In the genomic region with DNA sequence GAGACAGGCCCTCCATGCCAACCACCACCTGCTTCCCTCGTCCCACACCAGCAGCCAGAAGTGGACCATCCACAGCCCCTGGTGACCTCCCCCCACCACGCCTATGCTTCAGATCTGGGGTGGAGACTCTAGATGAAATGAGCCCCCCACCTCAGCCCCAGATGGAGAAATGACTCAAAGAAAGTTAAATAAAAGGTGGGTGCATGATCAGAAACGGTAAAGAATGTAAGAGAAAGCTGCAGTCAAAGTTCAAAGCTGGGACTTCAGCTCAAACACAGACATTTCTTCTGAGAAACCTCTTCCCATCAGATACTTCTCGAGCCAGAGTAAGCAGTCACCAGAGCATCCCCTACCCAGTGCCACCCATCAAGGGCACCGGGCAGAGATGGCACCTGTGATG, we compare ENCODE assay signal across 19 cellular contexts. TPM values are rescaled to one million over a fixed set of nuclear protein-coding genes. Genes with fewer than 3 reads are reported as not detected.
DNase-seq lines count a peak whose midpoint lies in the region; TF ChIP-seq lines count a peak whose summit lies in the region.
"Had no signal": no experiment of that assay in that cellular context is flagged by ENCODE, and none has a peak within 500 bp of the region (broad histone marks: within the 10 kb centered on the region; RNA-seq: fewer than 3 reads in every experiment).

No MANE protein-coding gene starts in this region.

- WGBS in esophagus muscularis mucosa, result 79% methylated on average over 5 of the region's 5 CpGs

- TF ChIP-seq EP300 in esophagus muscularis mucosa (IDR thresholded peaks at IDR 0.05), result no peak

- DNase-seq in activated CD4-positive, alpha-beta T cell treated with anti-CD3 and anti-CD28 coated beads, Interleukin-2, amount 10 ng/mL, durations not matched to agents 24 days and 14 days, result peak; percentile 26
- DNase-seq in activated CD4-positive, alpha-beta T cell treated with anti-CD3 and anti-CD28 coated beads for 4 hours, result no peak
- DNase-seq in esophagus muscularis mucosa (ENCODE audit: extremely low spot score) (peak; percentile 77), mucosa of gallbladder (ENCODE audit: low spot score) (peak; percentile 8), MCF 10A (ENCODE audit: unreplicated experiment) (no peak), COLO829 (ENCODE audit: low spot score) (no peak), NCI-H2227 treated with DMSO at 0.1 percent for 48 hours (lab: John Stamatoyannopoulos, UW) (no peak)
- DNase-seq: AML-193; CD4-positive, alpha-beta T cell; CD8-positive, alpha-beta T cell; COR-L47; DMS79 treated with DMSO at 0.1 percent for 48 hours; GF-D8 had no signal

- POLR2A ChIA-PET in MCF 10A (lab: Yijun Ruan, JAX), result no interaction called here

- no peaks in the 10 kb centered on the region for H3K36me3 Mint-ChIP-seq in activated CD4-positive, alpha-beta T cell treated with anti-CD3 and anti-CD28 coated beads, Interleukin-2, amount 10 ng/mL, durations not matched to agents 24 days and 14 days (ENCODE audit: low read depth)
- H3K36me3 Mint-ChIP-seq in MCF 10A (ENCODE audit: insufficient read depth, unreplicated experiment), result no peaks in the 10 kb centered on the region
- H3K36me3 Mint-ChIP-seq: CD8-positive, alpha-beta T cell had no signal

- no peak overlapping the region for H3K4me3 ChIP-seq in esophagus muscularis mucosa
- H3K4me3 ChIP-seq: A549; BLaER1 treated with 17β-estradiol and CSF1 and Interleukin-3, amounts not matched to agents 10 nM and 100 nM had no signal

- H3K27ac ChIP-seq in esophagus muscularis mucosa (replicated peaks in 1 of 4), result no peak overlapping the region
- H3K27ac ChIP-seq: 22Rv1; A549; BLaER1 treated with 17β-estradiol and CSF1 and Interleukin-3, amounts not matched to agents 10 nM and 100 nM; C4-2B had no signal

- no peak overlapping the region for H3K27ac Mint-ChIP-seq in activated CD4-positive, alpha-beta T cell treated with anti-CD3 and anti-CD28 coated beads, Interleukin-2, amount 10 ng/mL, durations not matched to agents 24 days and 14 days
- no peak overlapping the region for H3K27ac Mint-ChIP-seq in MCF 10A (ENCODE audit: low read depth, unreplicated experiment)
- H3K27ac Mint-ChIP-seq: B cell; CD4-positive, alpha-beta T cell; CD8-positive, alpha-beta T cell had no signal

- TF ChIP-seq POLR2A in esophagus muscularis mucosa (IDR thresholded peaks at IDR 0.05; ENCODE audit: low read depth), result no peak

- no peaks in the 10 kb centered on the region for H3K4me1 Mint-ChIP-seq in activated CD4-positive, alpha-beta T cell treated with anti-CD3 and anti-CD28 coated beads, Interleukin-2, amount 10 ng/mL, durations not matched to agents 24 days and 14 days
- H3K4me1 Mint-ChIP-seq in MCF 10A (ENCODE audit: insufficient read depth, unreplicated experiment), result no peaks in the 10 kb centered on the region
- H3K4me1 Mint-ChIP-seq: B cell had no signal

- H3K9me3 Mint-ChIP-seq in activated CD4-positive, alpha-beta T cell treated with anti-CD3 and anti-CD28 coated beads, Interleukin-2, amount 10 ng/mL, durations not matched to agents 24 days and 14 days, result no peaks in the 10 kb centered on the region
- H3K9me3 Mint-ChIP-seq in MCF 10A (ENCODE audit: unreplicated experiment), result peaks cover 30% of the 10 kb centered on the region
- H3K9me3 Mint-ChIP-seq: CD4-positive, alpha-beta T cell; CD8-positive, alpha-beta T cell had no signal

- intact Hi-C loops in activated CD4-positive, alpha-beta T cell treated with anti-CD3 and anti-CD28 coated beads, Interleukin-2, amount 10 ng/mL, durations not matched to agents 24 days and 14 days (cut with micrococcal nuclease), result no loop called here
- intact Hi-C loops in esophagus muscularis mucosa (cut with DNase I) (no loop called here), MCF 10A (cut with micrococcal nuclease) (no loop called here)

- H3K27me3 Mint-ChIP-seq in activated CD4-positive, alpha-beta T cell treated with anti-CD3 and anti-CD28 coated beads, Interleukin-2, amount 10 ng/mL, durations not matched to agents 24 days and 14 days, result no peaks in the 10 kb centered on the region
- H3K27me3 Mint-ChIP-seq in MCF 10A (ENCODE audit: insufficient read depth, unreplicated experiment), result no peaks in the 10 kb centered on the region

- no TSS peak for BruUV-seq in MCF 10A (replicated peaks; lab: Mats Ljungman, UMichigan)

- H3K4me3 Mint-ChIP-seq in activated CD4-positive, alpha-beta T cell treated with anti-CD3 and anti-CD28 coated beads, Interleukin-2, amount 10 ng/mL, durations not matched to agents 24 days and 14 days, result no peak overlapping the region
- no peak overlapping the region for H3K4me3 Mint-ChIP-seq in MCF 10A (ENCODE audit: unreplicated experiment)
- H3K4me3 Mint-ChIP-seq: B cell; CD4-positive, alpha-beta T cell; CD8-positive, alpha-beta T cell had no signal

- H3K27me3 ChIP-seq in esophagus muscularis mucosa, result peaks cover 0 to 19% (median 0%) of the 10 kb centered on the region in 4 donors
- H3K27me3 ChIP-seq: BLaER1 treated with 17β-estradiol and CSF1 and Interleukin-3, amounts not matched to agents 10 nM and 100 nM had no signal

- no peaks in the 10 kb centered on the region for H3K9me3 ChIP-seq in esophagus muscularis mucosa
- H3K9me3 ChIP-seq: A549; BLaER1 treated with 17β-estradiol and CSF1 and Interleukin-3, amounts not matched to agents 10 nM and 100 nM had no signal

- CTCF ChIA-PET in MCF 10A (lab: Yijun Ruan, JAX), result interaction anchor here (0.7 kb wide), 1 partner anchor 65 kb away, joined by 3 read pairs; no protein-coding TSS in a partner anchor

- H3K36me3 ChIP-seq in esophagus muscularis mucosa, result no peaks in the 10 kb centered on the region
- H3K36me3 ChIP-seq: BLaER1 treated with 17β-estradiol and CSF1 and Interleukin-3, amounts not matched to agents 10 nM and 100 nM had no signal

- TF ChIP-seq CTCF in esophagus muscularis mucosa (IDR thresholded peaks at IDR 0.05) (no peak), MCF 10A (IDR thresholded peaks at IDR 0.05; ENCODE audit: unreplicated experiment) (no peak)

- H3K4me1 ChIP-seq in esophagus muscularis mucosa, result no peaks in the 10 kb centered on the region
- H3K4me1 ChIP-seq: A549; BLaER1 treated with 17β-estradiol and CSF1 and Interleukin-3, amounts not matched to agents 10 nM and 100 nM had no signal

RNA-seq across cellular contexts. Expression of gene HMGB4, which starts 43.1 kb away (rescaled TPM):
- total RNA-seq in activated CD4-positive, alpha-beta T cell treated with anti-CD3 and anti-CD28 coated beads, Interleukin-2, amount 10 ng/mL, durations not matched to agents 24 days and 14 days, result not detected in 2 replicates
- total RNA-seq in esophagus muscularis mucosa (not detected), mucosa of gallbladder (not detected), MCF 10A (2022) (not detected in 2 replicates)
- total RNA-seq: A172; B cell; CD4-positive, alpha-beta T cell; CD8-positive, alpha-beta T cell had no signal

Comparison
In these comparisons a context has a peak if more than half of its experiments do, and no peak if none do; other contexts are left out.
1. DNase-seq: peak in activated CD4-positive, alpha-beta T cell treated with anti-CD3 and anti-CD28 coated beads, Interleukin-2, amount 10 ng/mL, durations not matched to agents 24 days and 14 days (single experiment), esophagus muscularis mucosa (single experiment) and mucosa of gallbladder (single experiment); none in activated CD4-positive, alpha-beta T cell treated with anti-CD3 and anti-CD28 coated beads for 4 hours (0 of 2), MCF 10A (single experiment), COLO829 (single experiment) and NCI-H2227 treated with DMSO at 0.1 percent for 48 hours (single experiment).